Comparison of ENCODE assay signal across 16 cellular contexts in the genomic region with DNA sequence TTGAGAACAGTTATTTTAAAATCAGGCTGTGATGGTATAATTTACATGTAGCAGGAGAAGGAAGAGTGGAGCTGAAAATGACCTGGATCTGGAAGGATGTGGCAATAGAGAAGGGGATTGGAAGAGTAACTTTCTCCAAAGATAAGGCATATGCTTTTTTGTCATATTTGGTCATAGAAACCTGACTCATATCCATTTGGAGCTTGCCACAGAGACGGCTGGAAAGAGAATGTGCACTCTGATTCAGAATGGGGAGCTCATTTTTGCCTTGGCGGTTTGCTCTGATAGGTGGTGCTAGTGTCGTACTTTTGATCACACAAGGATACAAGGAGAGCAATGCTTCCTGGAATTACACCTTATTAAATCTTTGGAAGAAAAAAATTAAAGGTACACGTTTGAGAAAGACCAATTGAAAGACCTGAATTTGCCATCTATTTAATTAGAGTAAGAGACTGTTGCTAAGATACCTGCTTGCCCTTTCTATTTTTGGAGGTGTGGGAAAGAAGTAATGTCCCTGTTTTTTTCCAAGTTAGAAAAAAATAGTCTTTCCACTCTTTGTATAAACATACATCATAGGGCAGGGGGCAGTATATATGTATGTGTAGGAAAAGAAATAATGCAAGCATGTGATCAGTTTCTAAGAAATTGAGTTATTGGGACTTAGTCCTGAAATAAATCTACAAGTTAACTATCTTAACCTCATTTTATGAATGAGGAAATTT. TPM values are rescaled to one million over a fixed set of nuclear protein-coding genes. Genes with fewer than 3 reads are reported as not detected.
DNase-seq lines count a peak whose midpoint lies in the region; ATAC-seq and TF ChIP-seq lines count a peak whose summit lies in the region.
"Had no signal": no experiment of that assay in that cellular context is flagged by ENCODE, and none has a peak within 500 bp of the region (broad histone marks: within the 10 kb centered on the region; RNA-seq: fewer than 3 reads in every experiment).

No MANE protein-coding gene starts in this region.

- no peak overlapping the region for H2AFZ ChIP-seq in fibroblast of lung (ENCODE audit: low read length)

- H3K4me1 ChIP-seq in fibroblast of lung (ENCODE audit: control insufficient read depth, extremely low read depth, insufficient read depth, low read length) (peaks cover 10% of the 10 kb centered on the region), right lobe of liver (peaks cover 0 to 29% (median 8%) of the 10 kb centered on the region in 4 donors)

- H3K27ac ChIP-seq in fibroblast of lung (ENCODE audit: insufficient read depth, low read length) (peak overlapping the region; percentile 41), right lobe of liver (no peak overlapping the region)
- H3K27ac ChIP-seq: neutrophil, testis, WERI-Rb-1 had no signal

- H3K36me3 Mint-ChIP-seq in activated CD4-positive, alpha-beta memory T cell treated with anti-CD3 and anti-CD28 coated beads for 36 hours = peaks cover 10% of the 10 kb centered on the region
- H3K36me3 Mint-ChIP-seq in activated CD4-positive, alpha-beta memory T cell treated with anti-CD3 and anti-CD28 coated beads, Interleukin-2, amount 10 ng/mL, durations not matched to agents 7 days and 5 days (ENCODE audit: low read depth) = peaks cover 8% of the 10 kb centered on the region
- H3K36me3 Mint-ChIP-seq in stimulated activated memory B cell treated with anti-CD40 and anti-IgM and Interleukin-4, amounts not matched to agents 10 μg/mL and 1 μg/mL and 100 μg/mL, for 72 hours = peaks cover 10% of the 10 kb centered on the region

- peaks cover 6% of the 10 kb centered on the region for H3K79me2 ChIP-seq in fibroblast of lung (ENCODE audit: control insufficient read depth, insufficient read depth, low read length)

- H3K27me3 ChIP-seq in fibroblast of lung (ENCODE audit: control insufficient read depth, insufficient read depth, low read length) (no peaks in the 10 kb centered on the region), right lobe of liver (no peaks in the 10 kb centered on the region)
- H3K27me3 ChIP-seq: neutrophil, testis had no signal

- no peak overlapping the region for H3K4me3 Mint-ChIP-seq in activated CD4-positive, alpha-beta memory T cell treated with anti-CD3 and anti-CD28 coated beads for 36 hours
- H3K4me3 Mint-ChIP-seq in activated CD4-positive, alpha-beta memory T cell treated with anti-CD3 and anti-CD28 coated beads, Interleukin-2, amount 10 ng/mL, durations not matched to agents 7 days and 5 days = no peak overlapping the region
- H3K4me3 Mint-ChIP-seq in stimulated activated memory B cell treated with anti-CD40 and anti-IgM and Interleukin-4, amounts not matched to agents 10 μg/mL and 1 μg/mL and 100 μg/mL, for 72 hours = no peak overlapping the region
- H3K4me3 Mint-ChIP-seq: effector memory CD8-positive, alpha-beta T cell had no signal

- H4K20me1 ChIP-seq in fibroblast of lung (ENCODE audit: control insufficient read depth, extremely low read depth, insufficient read depth, low read length) = no peaks in the 10 kb centered on the region

- peaks cover 55% of the 10 kb centered on the region for H3K4me1 Mint-ChIP-seq in activated CD4-positive, alpha-beta memory T cell treated with anti-CD3 and anti-CD28 coated beads for 36 hours (ENCODE audit: low read depth)
- peaks cover 35% of the 10 kb centered on the region for H3K4me1 Mint-ChIP-seq in activated CD4-positive, alpha-beta memory T cell treated with anti-CD3 and anti-CD28 coated beads, Interleukin-2, amount 10 ng/mL, durations not matched to agents 7 days and 5 days
- H3K4me1 Mint-ChIP-seq in stimulated activated memory B cell treated with anti-CD40 and anti-IgM and Interleukin-4, amounts not matched to agents 10 μg/mL and 1 μg/mL and 100 μg/mL, for 72 hours = peaks cover 34% of the 10 kb centered on the region

- H3K9ac ChIP-seq in fibroblast of lung (ENCODE audit: insufficient read depth, low read length) = no peak overlapping the region

- H3K4me3 ChIP-seq in fibroblast of lung (replicated peaks in 1 of 4; ENCODE audit: control extremely low read depth in 1 of 4, insufficient read depth in 1 of 4, low read depth in 3 of 4, low read length in 4 of 4) (no peak overlapping the region), right lobe of liver (no peak overlapping the region)
- H3K4me3 ChIP-seq: testis had no signal

- 87% methylated on average over 4 of the region's 4 CpGs for WGBS in right lobe of liver (ENCODE audit: insufficient coverage, low coverage, low lambda C conversion rate, missing lambda C conversion rate)

- no peaks in the 10 kb centered on the region for H3K9me3 Mint-ChIP-seq in activated CD4-positive, alpha-beta memory T cell treated with anti-CD3 and anti-CD28 coated beads for 36 hours
- no peaks in the 10 kb centered on the region for H3K9me3 Mint-ChIP-seq in activated CD4-positive, alpha-beta memory T cell treated with anti-CD3 and anti-CD28 coated beads, Interleukin-2, amount 10 ng/mL, durations not matched to agents 7 days and 5 days
- H3K9me3 Mint-ChIP-seq in stimulated activated memory B cell treated with anti-CD40 and anti-IgM and Interleukin-4, amounts not matched to agents 10 μg/mL and 1 μg/mL and 100 μg/mL, for 72 hours = no peaks in the 10 kb centered on the region
- H3K9me3 Mint-ChIP-seq: effector memory CD8-positive, alpha-beta T cell had no signal

- H3K9me3 ChIP-seq in fibroblast of lung (ENCODE audit: control insufficient read depth, insufficient read depth, low read depth, low read length) (no peaks in the 10 kb centered on the region), right lobe of liver (no peaks in the 10 kb centered on the region)
- H3K9me3 ChIP-seq: neutrophil, testis had no signal

- DNase-seq in activated CD4-positive, alpha-beta memory T cell treated with anti-CD3 and anti-CD28 coated beads for 36 hours = peak; percentile 44
- DNase-seq in activated CD4-positive, alpha-beta memory T cell treated with anti-CD3 and anti-CD28 coated beads, Interleukin-2, amount 10 ng/mL, durations not matched to agents 7 days and 5 days = no peak
- DNase-seq in RKO (ENCODE audit: low spot score) (peak; percentile 84), fibroblast of lung (ENCODE audit: low read depth in 2 of 2) (peak; percentile 84 to 92), NCI-H2171 treated with DMSO at 0.1 percent for 48 hours (lab: John Stamatoyannopoulos, UW) (no peak), NCI-H524 (lab: John Stamatoyannopoulos, UW) (no peak), right lobe of liver (no peak)
- DNase-seq: activated naive CD4-positive, alpha-beta T cell; effector memory CD8-positive, alpha-beta T cell; islet precursor cell; NCI-H1694; stimulated activated CD4-positive, alpha-beta T cell treated with anti-CD3 and anti-CD28 coated beads, Interleukin-4, amount 100 ng/mL, for 1 hour; testis; WERI-Rb-1 had no signal

- TF ChIP-seq CTCF in fibroblast of lung (conservative IDR thresholded peaks at IDR 0.05 in 1 of 2, IDR thresholded peaks at IDR 0.05 in 1 of 2; ENCODE audit: low read depth in 1 of 2, low read length in 2 of 2) (no peak), right lobe of liver (IDR thresholded peaks at IDR 0.05) (no peak)

- intact Hi-C loops in activated CD4-positive, alpha-beta memory T cell treated with anti-CD3 and anti-CD28 coated beads for 36 hours (cut with micrococcal nuclease) = loop anchor here (2.0 kb wide), 1 partner anchor 110 kb away; a partner anchor contains a TSS
- intact Hi-C loops in right lobe of liver (cut with DNase I) = no loop called here

- CTCF ChIA-PET in activated CD4-positive, alpha-beta memory T cell treated with anti-CD3 and anti-CD28 coated beads for 36 hours (lab: Charles Lee) = interaction anchor here (0.8 to 5.5 kb wide), 9 partner anchors 11 to 201 kb away, joined by 3 to 19 read pairs (median 3); a partner anchor contains a TSS
- CTCF ChIA-PET in activated CD4-positive, alpha-beta memory T cell treated with anti-CD3 and anti-CD28 coated beads, Interleukin-2, amount 10 ng/mL, durations not matched to agents 7 days and 5 days (lab: Charles Lee) = no interaction called here

- H3K27me3 Mint-ChIP-seq in activated CD4-positive, alpha-beta memory T cell treated with anti-CD3 and anti-CD28 coated beads for 36 hours = no peaks in the 10 kb centered on the region
- no peaks in the 10 kb centered on the region for H3K27me3 Mint-ChIP-seq in activated CD4-positive, alpha-beta memory T cell treated with anti-CD3 and anti-CD28 coated beads, Interleukin-2, amount 10 ng/mL, durations not matched to agents 7 days and 5 days
- H3K27me3 Mint-ChIP-seq in stimulated activated memory B cell treated with anti-CD40 and anti-IgM and Interleukin-4, amounts not matched to agents 10 μg/mL and 1 μg/mL and 100 μg/mL, for 72 hours = no peaks in the 10 kb centered on the region
- H3K27me3 Mint-ChIP-seq: effector memory CD8-positive, alpha-beta T cell had no signal

- POLR2A ChIA-PET in activated CD4-positive, alpha-beta memory T cell treated with anti-CD3 and anti-CD28 coated beads for 36 hours (lab: Charles Lee) = interaction anchor here (0.6 to 0.8 kb wide), 2 partner anchors 112 to 209 kb away, joined by 3 to 5 read pairs; no protein-coding TSS in a partner anchor
- POLR2A ChIA-PET in activated CD4-positive, alpha-beta memory T cell treated with anti-CD3 and anti-CD28 coated beads, Interleukin-2, amount 10 ng/mL, durations not matched to agents 7 days and 5 days (lab: Charles Lee) = interaction anchor here (1.4 kb wide), 1 partner anchor 13 kb away, joined by 4 read pairs; no protein-coding TSS in a partner anchor

- H3K4me2 ChIP-seq in fibroblast of lung (ENCODE audit: extremely low read depth, insufficient read depth, low read length) = peak overlapping the region; percentile 16

- ATAC-seq in stimulated activated memory B cell treated with anti-CD40 and anti-IgM and Interleukin-4, amounts not matched to agents 10 μg/mL and 1 μg/mL and 100 μg/mL, for 72 hours = no peak
- ATAC-seq in right lobe of liver = no peak
- ATAC-seq: effector memory CD8-positive, alpha-beta T cell had no signal

- H3K36me3 ChIP-seq in fibroblast of lung (ENCODE audit: control insufficient read depth, insufficient read depth, low read length) = no peaks in the 10 kb centered on the region
- H3K36me3 ChIP-seq in right lobe of liver = peaks cover 0 to 2% (median 0%) of the 10 kb centered on the region in 4 donors

- TF ChIP-seq POLR2A in right lobe of liver (IDR thresholded peaks at IDR 0.05) = no peak

- H3K27ac Mint-ChIP-seq in activated CD4-positive, alpha-beta memory T cell treated with anti-CD3 and anti-CD28 coated beads for 36 hours = peak overlapping the region; percentile 1
- no peak overlapping the region for H3K27ac Mint-ChIP-seq in activated CD4-positive, alpha-beta memory T cell treated with anti-CD3 and anti-CD28 coated beads, Interleukin-2, amount 10 ng/mL, durations not matched to agents 7 days and 5 days
- H3K27ac Mint-ChIP-seq in stimulated activated memory B cell treated with anti-CD40 and anti-IgM and Interleukin-4, amounts not matched to agents 10 μg/mL and 1 μg/mL and 100 μg/mL, for 72 hours = peak overlapping the region; percentile 31
- H3K27ac Mint-ChIP-seq: effector memory CD8-positive, alpha-beta T cell had no signal

RNA-seq across cellular contexts. Expression of a gene that starts 5.4 kb away (rescaled TPM):
- 1 to 10 TPM; 7.4 to 8.0 TPM for total RNA-seq in activated CD4-positive, alpha-beta memory T cell treated with anti-CD3 and anti-CD28 coated beads for 36 hours
- 1 to 10 TPM; 5.4 to 5.8 TPM for total RNA-seq in activated CD4-positive, alpha-beta memory T cell treated with anti-CD3 and anti-CD28 coated beads, Interleukin-2, amount 10 ng/mL, durations not matched to agents 7 days and 5 days
- total RNA-seq in fibroblast of lung (2.1 and 3.1 TPM in 2 replicates), right lobe of liver (1 to 10 TPM in 3 of 6 experiments, under 1 TPM in 3; 0.75 to 1.5 (median 1.0) TPM)
- 2.0 and 2.5 TPM in 2 replicates for polyA plus RNA-seq in fibroblast of lung
- polyA plus RNA-seq in fibroblast of lung (2012) = 1.4 and 1.7 TPM in 2 replicates
- polyA minus RNA-seq in fibroblast of lung (ENCODE audit: low replicate concordance) = 0.52 and 2.0 TPM in 2 replicates

RNA-seq across cellular contexts. Expression of a gene that starts 17.7 kb away (rescaled TPM):
- total RNA-seq in activated CD4-positive, alpha-beta memory T cell treated with anti-CD3 and anti-CD28 coated beads for 36 hours = 10 to 100 TPM; 28.6 to 33.5 TPM
- 10 to 100 TPM; 10.6 to 11.4 TPM for total RNA-seq in activated CD4-positive, alpha-beta memory T cell treated with anti-CD3 and anti-CD28 coated beads, Interleukin-2, amount 10 ng/mL, durations not matched to agents 7 days and 5 days
- total RNA-seq in fibroblast of lung = 37.3 and 42.4 TPM in 2 replicates
- polyA plus RNA-seq in fibroblast of lung = 16.1 and 18.0 TPM in 2 replicates
- polyA plus RNA-seq in fibroblast of lung (2012) = 15.1 and 18.0 TPM in 2 replicates
- 7.6 and 11.2 TPM in 2 replicates for polyA minus RNA-seq in fibroblast of lung (ENCODE audit: low replicate concordance)
- 1 to 10 TPM; 3.3 to 7.8 (median 5.5) TPM for total RNA-seq in right lobe of liver

Comparison
In these comparisons a context has a peak if more than half of its experiments do, and no peak if none do; other contexts are left out.
1. DNase-seq: peak in activated CD4-positive, alpha-beta memory T cell treated with anti-CD3 and anti-CD28 coated beads for 36 hours (single experiment), RKO (single experiment) and fibroblast of lung (2 of 2); none in activated CD4-positive, alpha-beta memory T cell treated with anti-CD3 and anti-CD28 coated beads, Interleukin-2, amount 10 ng/mL, durations not matched to agents 7 days and 5 days (single experiment), NCI-H2171 treated with DMSO at 0.1 percent for 48 hours (single experiment), NCI-H524 (0 of 2) and right lobe of liver (0 of 3).